Comparison of ENCODE assay signal across 8 cellular contexts in the genomic region with DNA sequence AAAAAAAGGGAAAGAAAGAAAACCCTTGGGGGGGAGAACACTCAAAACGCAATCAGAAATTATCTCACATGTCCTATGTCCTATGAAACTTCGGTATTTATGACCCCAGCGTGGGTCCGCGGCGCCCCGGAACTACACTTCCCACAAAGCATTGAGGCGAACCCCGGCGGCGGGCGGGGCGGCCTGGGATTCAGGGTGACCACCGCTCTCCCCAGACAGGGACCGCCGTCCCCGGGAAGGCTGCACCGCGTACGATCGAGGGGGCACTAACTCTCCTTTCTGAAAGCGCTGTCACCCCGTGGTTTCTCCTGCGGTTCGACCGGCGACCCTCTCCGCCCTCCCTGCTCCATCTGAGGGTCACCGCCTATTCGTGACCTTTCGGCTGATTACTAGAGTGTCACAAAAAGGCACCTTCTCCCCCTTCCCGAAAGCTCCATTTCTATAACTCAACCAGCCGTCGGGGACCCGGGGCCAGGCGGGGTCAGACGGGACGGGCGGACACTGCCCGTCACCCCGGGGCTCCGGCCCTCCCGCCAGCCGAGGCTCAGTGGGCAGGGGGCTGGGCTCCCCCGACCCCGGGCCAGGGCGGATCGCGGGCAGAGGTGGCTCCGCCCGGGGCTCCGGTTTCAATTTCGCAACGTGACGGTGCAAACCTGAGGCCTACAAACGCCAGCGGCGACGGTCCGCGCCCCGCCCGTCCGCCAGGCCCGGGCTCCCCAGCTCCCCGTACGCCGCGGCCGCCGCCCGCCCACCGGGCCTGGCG. TPM values are rescaled to one million over a fixed set of nuclear protein-coding genes. Genes with fewer than 3 reads are reported as not detected.
A peak's percentile ranks its signal among the peaks of the same experiment; 100 is the strongest.
DNase-seq lines count a peak whose midpoint lies in the region; ATAC-seq and TF ChIP-seq lines count a peak whose summit lies in the region.

No MANE protein-coding gene starts in this region.

- 1% methylated on average over 26 to 47 of the region's 74 CpGs for WGBS in testis, 2 donors

- peak overlapping the region; percentile 97 for H3K27ac Mint-ChIP-seq in activated naive CD4-positive, alpha-beta T cell treated with anti-CD3 and anti-CD28 coated beads, Interleukin-2, amount 50 U/mL, for 24 hours

- H3K9me3 ChIP-seq in SJSA1 (replicated peaks) (no peaks in the 10 kb centered on the region), testis (no peaks in the 10 kb centered on the region)

- ATAC-seq in GM21528 (IDR thresholded peaks at IDR 0.05; ENCODE audit: low FRiP score, unreplicated experiment) (peak; percentile 72), omental fat pad (ENCODE audit: low FRiP score) (peak; percentile 60)

- peak; percentile 66 for DNase-seq in EH (ENCODE audit: low read depth)
- peak; percentile 71 for DNase-seq in HuH-7.5 (ENCODE audit: low spot score)
- DNase-seq in SJSA1 (ENCODE audit: low read depth in 1 of 2, low spot score in 2 of 2), result peak; percentile 63 to 67
- peak; percentile 68 for DNase-seq in globus pallidus (ENCODE audit: low spot score)
- peak; percentile 65 for DNase-seq in omental fat pad (ENCODE audit: low spot score)
- peak; percentile 89 for DNase-seq in testis

- intact Hi-C loops in testis (cut with DNase I; ENCODE audit: low total_unique reads), result no loop called here

- no peaks in the 10 kb centered on the region for H3K9me3 Mint-ChIP-seq in activated naive CD4-positive, alpha-beta T cell treated with anti-CD3 and anti-CD28 coated beads, Interleukin-2, amount 50 U/mL, for 24 hours

- no peak for TF ChIP-seq POLR2A in testis (IDR thresholded peaks at IDR 0.05)

- no peaks in the 10 kb centered on the region for H3K27me3 ChIP-seq in SJSA1 (replicated peaks)
- no peaks in the 10 kb centered on the region for H3K27me3 ChIP-seq in testis

- H3K4me3 ChIP-seq in SJSA1 (peak overlapping the region; percentile 96), testis (peak overlapping the region; percentile 95)

- peak overlapping the region; percentile 82 for H3K27ac ChIP-seq in SJSA1
- H3K27ac ChIP-seq in testis, result peak overlapping the region; percentile 99

- H3K4me1 ChIP-seq in SJSA1 (replicated peaks) (peaks cover 9% of the 10 kb centered on the region), testis (peaks cover 8% of the 10 kb centered on the region)

- H3K27me3 Mint-ChIP-seq in activated naive CD4-positive, alpha-beta T cell treated with anti-CD3 and anti-CD28 coated beads, Interleukin-2, amount 50 U/mL, for 24 hours, result no peaks in the 10 kb centered on the region

- H3K4me3 Mint-ChIP-seq in activated naive CD4-positive, alpha-beta T cell treated with anti-CD3 and anti-CD28 coated beads, Interleukin-2, amount 50 U/mL, for 24 hours, result peak overlapping the region; percentile 95

- H3K36me3 ChIP-seq in SJSA1 (peaks cover 14% of the 10 kb centered on the region), testis (ENCODE audit: low read depth, missing control alignments) (no peaks in the 10 kb centered on the region)

- TF ChIP-seq CTCF in omental fat pad (IDR thresholded peaks at IDR 0.05) (no peak), testis (IDR thresholded peaks at IDR 0.05) (no peak)

- peaks cover 8% of the 10 kb centered on the region for H3K36me3 Mint-ChIP-seq in activated naive CD4-positive, alpha-beta T cell treated with anti-CD3 and anti-CD28 coated beads, Interleukin-2, amount 50 U/mL, for 24 hours

- H3K4me1 Mint-ChIP-seq in activated naive CD4-positive, alpha-beta T cell treated with anti-CD3 and anti-CD28 coated beads, Interleukin-2, amount 50 U/mL, for 24 hours, result peaks cover 39% of the 10 kb centered on the region

RNA-seq across cellular contexts. Expression of a gene that starts 1.3 kb away (rescaled TPM):
- 31.4 and 35.7 TPM in 2 replicates for total RNA-seq in SJSA1 (2014; rRNA removed; shearing (Covaris generic))
- 100 to 1,000 TPM in 3 of 4 donors, 10 to 100 TPM in 1; 92.8 to 153 (median 113) TPM for total RNA-seq in omental fat pad
- total RNA-seq in testis, result 100 to 1,000 TPM in 1 of 2 donors, 10 to 100 TPM in 1; 90.0 to 122 TPM
- polyA plus RNA-seq in testis (ENCODE audit: insufficient read depth, low read depth, low replicate concordance), result 74.1 TPM

RNA-seq across cellular contexts. Expression of a gene that starts 42.1 kb away (rescaled TPM):
- 1.2 and 1.3 TPM in 2 replicates for total RNA-seq in SJSA1 (2014; rRNA removed; shearing (Covaris generic))
- 10 to 100 TPM in 1 of 4 donors, 1 to 10 TPM in 3; 2.8 to 11.9 (median 3.7) TPM for total RNA-seq in omental fat pad
- 10 to 100 TPM; 25.1 to 28.6 TPM for total RNA-seq in testis
- 10.5 TPM for polyA plus RNA-seq in testis (ENCODE audit: insufficient read depth, low read depth, low replicate concordance)

Comparison
In these comparisons a context has a peak if more than half of its experiments do, and no peak if none do; other contexts are left out.
1. Peak in every context shown above with its lines: DNase-seq, ATAC-seq, H3K4me3 ChIP-seq and H3K27ac ChIP-seq.